13 cellular contexts compared by ENCODE assay signal in the genomic region with DNA sequence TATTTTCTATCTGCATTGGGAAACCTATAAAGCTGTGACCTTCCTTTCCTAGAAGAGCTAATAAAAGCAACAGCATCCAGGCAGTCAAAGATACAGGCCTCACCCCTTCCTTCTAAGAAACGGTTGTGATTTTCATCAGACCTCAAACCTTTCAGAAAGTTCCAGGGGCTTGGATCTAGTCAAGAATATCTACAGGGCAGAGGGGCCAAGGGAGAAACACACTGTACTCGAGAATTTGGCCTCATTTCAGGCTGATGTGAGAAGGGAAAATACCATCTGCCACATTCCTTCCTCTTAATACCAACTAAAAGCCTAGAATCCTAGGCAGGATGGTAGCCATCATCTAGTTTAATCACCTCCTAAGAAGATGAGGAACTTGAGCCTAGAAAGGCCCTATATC. TPM values are rescaled to one million over a fixed set of nuclear protein-coding genes. Genes with fewer than 3 reads are reported as not detected.
DNase-seq lines count a peak whose midpoint lies in the region; ATAC-seq, FAIRE-seq and TF ChIP-seq lines count a peak whose summit lies in the region.
"Had no signal": no experiment of that assay in that cellular context is flagged by ENCODE, and none has a peak within 500 bp of the region (broad histone marks: within the 10 kb centered on the region; RNA-seq: fewer than 3 reads in every experiment).

No MANE protein-coding gene starts in this region.

- H3K4me3 ChIP-seq in smooth muscle cell, result no peak overlapping the region
- no peak overlapping the region for H3K4me3 ChIP-seq in HepG2 (replicated peaks in 1 of 3; ENCODE audit: insufficient read depth in 1 of 3, low read depth in 2 of 3, low read length in 3 of 3)

- POLR2A ChIA-PET in activated CD4-positive, alpha-beta memory T cell treated with anti-CD3 and anti-CD28 coated beads, Interleukin-2, amount 10 ng/mL, durations not matched to agents 7 days and 5 days (lab: Charles Lee), result interaction anchor here (0.6 to 1.9 kb wide), 5 partner anchors 10 to 292 kb away, joined by 3 to 9 read pairs (median 4); a partner anchor contains a TSS
- POLR2A ChIA-PET in HepG2 (lab: Yijun Ruan, JAX), result no interaction called here

- H3K9ac ChIP-seq in smooth muscle cell (ENCODE audit: low read depth) (no peak overlapping the region), HepG2 (ENCODE audit: insufficient read depth, low read depth, low read length) (no peak overlapping the region)

- H3K27me3 Mint-ChIP-seq in activated naive CD4-positive, alpha-beta T cell treated with anti-CD3 and anti-CD28 coated beads, Interleukin-2, amount 50 U/mL, for 24 hours, result no peaks in the 10 kb centered on the region
- H3K27me3 Mint-ChIP-seq in activated CD4-positive, alpha-beta memory T cell treated with anti-CD3 and anti-CD28 coated beads, Interleukin-2, amount 10 ng/mL, durations not matched to agents 7 days and 5 days, result no peaks in the 10 kb centered on the region

- in situ Hi-C loops in HepG2 (cut with HindIII; ENCODE audit: extremely low pct_ligation_motif_present, low pct_unique_long_range_greater_than_20kb), result no loop called here

- peaks cover 33% of the 10 kb centered on the region for H3K4me1 Mint-ChIP-seq in activated naive CD4-positive, alpha-beta T cell treated with anti-CD3 and anti-CD28 coated beads, Interleukin-2, amount 50 U/mL, for 24 hours
- peaks cover 42% of the 10 kb centered on the region for H3K4me1 Mint-ChIP-seq in activated CD4-positive, alpha-beta memory T cell treated with anti-CD3 and anti-CD28 coated beads, Interleukin-2, amount 10 ng/mL, durations not matched to agents 7 days and 5 days

- H3K4me3 Mint-ChIP-seq in activated naive CD4-positive, alpha-beta T cell treated with anti-CD3 and anti-CD28 coated beads, Interleukin-2, amount 50 U/mL, for 24 hours, result peak overlapping the region; percentile 47
- no peak overlapping the region for H3K4me3 Mint-ChIP-seq in activated CD4-positive, alpha-beta memory T cell treated with anti-CD3 and anti-CD28 coated beads, Interleukin-2, amount 10 ng/mL, durations not matched to agents 7 days and 5 days
- H3K4me3 Mint-ChIP-seq: mesothelial cell of epicardium had no signal

- H3K27me3 ChIP-seq in smooth muscle cell (ENCODE audit: low read depth) (no peaks in the 10 kb centered on the region), HepG2 (ENCODE audit: control insufficient read depth in 1 of 2, insufficient read depth in 2 of 2, low read length in 2 of 2) (no peaks in the 10 kb centered on the region)

- ATAC-seq in HG02884 (IDR thresholded peaks at IDR 0.05; ENCODE audit: unreplicated experiment), result peak; percentile 7
- ATAC-seq in HepG2, result no peak
- ATAC-seq in HG03521 (IDR thresholded peaks at IDR 0.05; ENCODE audit: unreplicated experiment), result no peak

- H3F3A ChIP-seq in smooth muscle cell (ENCODE audit: low read depth), result no peaks in the 10 kb centered on the region

- H2AFZ ChIP-seq in smooth muscle cell (ENCODE audit: low read depth) (no peak overlapping the region), HepG2 (ENCODE audit: low read length) (no peak overlapping the region)

- FAIRE-seq in HepG2 (lab: Jason Lieb, UNC), result no peak
- FAIRE-seq: astrocyte had no signal

- H3K79me2 ChIP-seq in smooth muscle cell (ENCODE audit: low read depth) (no peaks in the 10 kb centered on the region), HepG2 (ENCODE audit: insufficient read depth, low read length) (no peaks in the 10 kb centered on the region)

- no peak for DNase-seq in activated naive CD4-positive, alpha-beta T cell treated with Interleukin-2 at 50 U/mL for 16 hours
- no peak for DNase-seq in activated CD4-positive, alpha-beta memory T cell treated with anti-CD3 and anti-CD28 coated beads, Interleukin-2, amount 10 ng/mL, durations not matched to agents 7 days and 5 days
- DNase-seq in NCI-H748 (lab: John Stamatoyannopoulos, UW; ENCODE audit: unreplicated experiment) (no peak), smooth muscle cell (lab: John Stamatoyannopoulos, UW; ENCODE audit: unreplicated experiment) (no peak), HepG2 (ENCODE audit: low spot score) (no peak)
- DNase-seq: DND-41, MV-4-11, NCI-H345 had no signal

- peak overlapping the region; percentile 72 for H3K27ac Mint-ChIP-seq in activated naive CD4-positive, alpha-beta T cell treated with anti-CD3 and anti-CD28 coated beads, Interleukin-2, amount 50 U/mL, for 24 hours
- H3K27ac Mint-ChIP-seq in activated CD4-positive, alpha-beta memory T cell treated with anti-CD3 and anti-CD28 coated beads, Interleukin-2, amount 10 ng/mL, durations not matched to agents 7 days and 5 days, result peak overlapping the region; percentile 33
- H3K27ac Mint-ChIP-seq: mesothelial cell of epicardium had no signal

- TF ChIP-seq EP300 in HepG2 (IDR thresholded peaks at IDR 0.05; ENCODE audit: low read depth in 2 of 2, low read length in 2 of 2) (no peak), HepG2 (CRISPR knock-in tag; IDR thresholded peaks at IDR 0.05; ENCODE audit: borderline replicate concordance) (no peak)

- H3K27ac ChIP-seq in smooth muscle cell (ENCODE audit: low read depth) (no peak overlapping the region), HepG2 (ENCODE audit: extremely low read length, insufficient read depth, low read length) (no peak overlapping the region)

- BruUV-seq in HepG2 (replicated peaks; lab: Mats Ljungman, UMichigan), result no TSS peak

- H3K9me3 Mint-ChIP-seq in activated naive CD4-positive, alpha-beta T cell treated with anti-CD3 and anti-CD28 coated beads, Interleukin-2, amount 50 U/mL, for 24 hours, result no peaks in the 10 kb centered on the region
- peaks cover 2% of the 10 kb centered on the region for H3K9me3 Mint-ChIP-seq in activated CD4-positive, alpha-beta memory T cell treated with anti-CD3 and anti-CD28 coated beads, Interleukin-2, amount 10 ng/mL, durations not matched to agents 7 days and 5 days
- H3K9me3 Mint-ChIP-seq: mesothelial cell of epicardium had no signal

- no peak for TF ChIP-seq POLR2A in HepG2 (IDR thresholded peaks at IDR 0.05; ENCODE audit: insufficient read depth in 1 of 2, low read depth in 2 of 2, low read length in 2 of 2)

- no peaks in the 10 kb centered on the region for H3K36me3 Mint-ChIP-seq in activated naive CD4-positive, alpha-beta T cell treated with anti-CD3 and anti-CD28 coated beads, Interleukin-2, amount 50 U/mL, for 24 hours
- peaks cover 16% of the 10 kb centered on the region for H3K36me3 Mint-ChIP-seq in activated CD4-positive, alpha-beta memory T cell treated with anti-CD3 and anti-CD28 coated beads, Interleukin-2, amount 10 ng/mL, durations not matched to agents 7 days and 5 days (ENCODE audit: low read depth)
- H3K36me3 Mint-ChIP-seq: mesothelial cell of epicardium had no signal

- TF ChIP-seq RAD21 in HepG2 (CRISPR knock-in tag; IDR thresholded peaks at IDR 0.05), result no peak

- 65% methylated on average over 2 of the region's 2 CpGs for WGBS in smooth muscle cell (ENCODE audit: low lambda C conversion rate)
- 0% methylated on average over 2 of the region's 2 CpGs for WGBS in HepG2 (ENCODE audit: low lambda C conversion rate)

- H4K20me1 ChIP-seq in smooth muscle cell (ENCODE audit: low read depth) (no peaks in the 10 kb centered on the region), HepG2 (ENCODE audit: insufficient read depth, low read length) (no peaks in the 10 kb centered on the region)

- CTCF ChIA-PET in activated CD4-positive, alpha-beta memory T cell treated with anti-CD3 and anti-CD28 coated beads, Interleukin-2, amount 10 ng/mL, durations not matched to agents 7 days and 5 days (lab: Charles Lee), result interaction anchor here (1.5 kb wide), 2 partner anchors 8 to 23 kb away, joined by 3 to 5 read pairs; no protein-coding TSS in a partner anchor
- CTCF ChIA-PET in HepG2 (lab: Yijun Ruan, JAX; ENCODE audit: low intra/inter-chr PET ratio, low total read pairs), result no interaction called here

- intact Hi-C loops in HepG2 (cut with micrococcal nuclease; ENCODE audit: unreplicated experiment), result no loop called here

- H3K4me2 ChIP-seq in smooth muscle cell (no peak overlapping the region), HepG2 (ENCODE audit: low read depth, low read length) (no peak overlapping the region)

- no peaks in the 10 kb centered on the region for H3K36me3 ChIP-seq in smooth muscle cell (ENCODE audit: low read depth)
- H3K36me3 ChIP-seq in HepG2 (replicated peaks in 1 of 2; ENCODE audit: control insufficient read depth in 1 of 2, insufficient read depth in 2 of 2, low read length in 2 of 2), result no peaks in the 10 kb centered on the region

- no peak for TF ChIP-seq CTCF in smooth muscle cell (IDR thresholded peaks at IDR 0.05; ENCODE audit: borderline replicate concordance, insufficient read depth, poor library complexity, severe bottlenecking)
- TF ChIP-seq CTCF in HepG2 (CRISPR knock-in tag; IDR thresholded peaks at IDR 0.05), result no peak

- no peaks in the 10 kb centered on the region for H3K4me1 ChIP-seq in smooth muscle cell (ENCODE audit: low read depth)
- no peaks in the 10 kb centered on the region for H3K4me1 ChIP-seq in HepG2 (ENCODE audit: insufficient read depth, low read length)

- H3K9me3 ChIP-seq in smooth muscle cell (replicated peaks; ENCODE audit: low read depth) (no peaks in the 10 kb centered on the region), HepG2 (ENCODE audit: low read length) (no peaks in the 10 kb centered on the region)

RNA-seq across cellular contexts. Expression of a gene that starts 24.5 kb away (rescaled TPM):
- 10 to 100 TPM; 30.4 to 33.4 TPM for total RNA-seq in activated CD4-positive, alpha-beta memory T cell treated with anti-CD3 and anti-CD28 coated beads, Interleukin-2, amount 10 ng/mL, durations not matched to agents 7 days and 5 days
- total RNA-seq in smooth muscle cell, result 30.8 and 39.1 TPM in 2 replicates
- polyA plus RNA-seq in smooth muscle cell, result 16.8 and 18.3 TPM in 2 replicates
- total RNA-seq in HepG2 (2016; rRNA removed; fragmentation: Illumina TruSeq; extraction: Trizol), result 20.3 and 21.2 TPM in 2 replicates
- 5.3 and 5.8 TPM in 2 replicates for total RNA-seq in HepG2 (2016; cell fraction: cytosol; rRNA removed; fragmentation: Illumina TruSeq; extraction: Trizol; ENCODE audit: low read depth)
- 12.4 and 21.0 TPM in 2 replicates for total RNA-seq in HepG2 (2016; cell fraction: insoluble cytoplasmic fraction; rRNA removed; fragmentation: Illumina TruSeq; extraction: Trizol)
- total RNA-seq in HepG2 (2016; cell fraction: membrane; rRNA removed; fragmentation: Illumina TruSeq; extraction: Trizol), result 8.3 and 11.0 TPM in 2 replicates
- 25.9 and 29.9 TPM in 2 replicates for total RNA-seq in HepG2 (2016; cell fraction: nucleus; rRNA removed; fragmentation: Illumina TruSeq; extraction: Trizol)
- polyA plus RNA-seq in HepG2 (2011; rRNA removed), result 53.7 and 67.5 TPM in 2 replicates
- 18.9 and 19.0 TPM in 2 replicates for polyA plus RNA-seq in HepG2 (2011; cell fraction: cytosol; rRNA removed)
- 286 and 355 TPM in 2 replicates for polyA plus RNA-seq in HepG2 (2011; cell fraction: nucleus; rRNA removed)
- polyA plus RNA-seq in HepG2 (2012), result 95.9 and 236 TPM in 2 replicates
- 1.1 and 1.4 TPM in 2 replicates for polyA plus RNA-seq in HepG2 (2016; cell fraction: cytosol; fragmentation: Illumina TruSeq; extraction: Trizol; ENCODE audit: low read depth)
- polyA plus RNA-seq in HepG2 (2016; cell fraction: insoluble cytoplasmic fraction; fragmentation: Illumina TruSeq; extraction: Trizol; ENCODE audit: low read depth), result 19.4 and 26.5 TPM in 2 replicates
- polyA plus RNA-seq in HepG2 (2016; cell fraction: membrane; fragmentation: Illumina TruSeq; extraction: Trizol; ENCODE audit: low read depth), result 3.5 and 4.8 TPM in 2 replicates
- 95.1 and 111 TPM in 2 replicates for polyA plus RNA-seq in HepG2 (2016; cell fraction: nucleus; fragmentation: Illumina TruSeq; extraction: Trizol; ENCODE audit: insufficient read depth, low read depth)
- 16.4 and 68.3 TPM in 2 replicates for polyA minus RNA-seq in HepG2 (2011; rRNA and poly(A)+ RNA removed; ENCODE audit: low replicate concordance)
- polyA minus RNA-seq in HepG2 (2011; cell fraction: cytosol; rRNA and poly(A)+ RNA removed), result 22.3 and 35.5 TPM in 2 replicates
- 81.2 and 114 TPM in 2 replicates for polyA minus RNA-seq in HepG2 (2011; cell fraction: nucleus; rRNA and poly(A)+ RNA removed)
